11 cellular contexts compared by ENCODE assay signal in the genomic region with DNA sequence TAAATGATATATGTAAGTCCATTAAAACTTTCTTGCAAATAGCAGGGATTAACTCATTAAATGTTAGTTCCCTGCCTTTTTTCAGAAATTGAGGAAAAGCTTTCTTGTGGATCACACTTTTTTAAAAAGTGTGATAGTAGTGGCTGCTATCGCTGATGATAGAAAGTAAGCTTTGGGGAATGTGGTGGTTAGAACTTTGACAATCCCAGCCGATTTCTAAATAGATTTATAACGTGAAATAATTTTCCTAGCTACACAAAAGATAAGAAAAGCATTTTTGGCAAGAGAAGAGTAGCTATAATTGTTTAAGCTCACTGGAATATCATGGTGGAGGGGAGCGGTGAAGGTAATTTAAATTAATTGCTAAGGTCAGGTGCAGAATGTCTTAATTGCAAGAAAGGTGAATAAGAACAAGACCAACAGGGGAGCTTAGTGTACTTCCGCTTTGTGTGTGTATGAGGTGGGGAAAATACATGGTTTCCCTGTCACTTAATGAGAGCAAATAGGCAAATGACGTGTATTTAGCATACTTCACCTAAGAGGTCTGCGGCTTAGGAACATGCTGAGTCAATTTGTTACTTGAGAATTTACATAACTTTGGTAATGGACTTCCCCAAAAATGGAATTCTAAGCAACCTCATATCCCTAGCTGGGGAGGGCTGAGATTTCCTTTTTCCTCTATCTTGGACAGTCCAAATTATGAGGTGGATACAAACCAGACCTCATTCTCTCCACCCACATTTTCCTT. TPM values are rescaled to one million over a fixed set of nuclear protein-coding genes. Genes with fewer than 3 reads are reported as not detected.
DNase-seq lines count a peak whose midpoint lies in the region; ATAC-seq and TF ChIP-seq lines count a peak whose summit lies in the region.
"Had no signal": no experiment of that assay in that cellular context is flagged by ENCODE, and none has a peak within 500 bp of the region (broad histone marks: within the 10 kb centered on the region; RNA-seq: fewer than 3 reads in every experiment).

No MANE protein-coding gene starts in this region.

- peak; percentile 76 for ATAC-seq in HG02840 (IDR thresholded peaks at IDR 0.05; ENCODE audit: low FRiP score, unreplicated experiment)
- peak; percentile 32 to 68 for ATAC-seq in upper lobe of left lung (ENCODE audit: low FRiP score in 2 of 2)
- ATAC-seq: naive thymus-derived CD8-positive, alpha-beta T cell had no signal

- H2AFZ ChIP-seq in OCI-LY7 (ENCODE audit: low read length), result no peak overlapping the region

- no peak overlapping the region for H3K27ac Mint-ChIP-seq in endodermal cell
- H3K27ac Mint-ChIP-seq: activated naive CD4-positive, alpha-beta T cell treated with anti-CD3 and anti-CD28 coated beads, Interleukin-2, amount 50 U/mL, for 24 hours; naive thymus-derived CD8-positive, alpha-beta T cell had no signal

- TF ChIP-seq CTCF in upper lobe of left lung (IDR thresholded peaks at IDR 0.05) (no peak), endodermal cell (conservative IDR thresholded peaks at IDR 0.05) (no peak), OCI-LY7 (conservative IDR thresholded peaks at IDR 0.05; ENCODE audit: low read length) (no peak)

- H3K9me2 ChIP-seq in OCI-LY7 (ENCODE audit: insufficient read depth, low read length), result no peaks in the 10 kb centered on the region

- H3K4me1 Mint-ChIP-seq in endodermal cell, result no peaks in the 10 kb centered on the region

- peak; percentile 22 for DNase-seq in stimulated activated CD4-positive, alpha-beta T cell treated with anti-CD3 and anti-CD28 coated beads, Interleukin-4, amount 100 ng/mL, for 24 hours
- DNase-seq in stimulated activated CD4-positive, alpha-beta T cell treated with anti-CD3 and anti-CD28 coated beads, Interleukin-2, amount 100 ng/mL, for 48 hours, result no peak
- DNase-seq in NCI-H526 treated with DMSO at 0.1 percent for 48 hours (lab: John Stamatoyannopoulos, UW), result peak; percentile 50
- DNase-seq in upper lobe of left lung, result peak in 1 of 2 donors; percentile 25
- DNase-seq in endodermal cell, result no peak
- DNase-seq in SKM-1 treated with dmso at 0.1 percent for 144 hours (lab: John Stamatoyannopoulos, UW; ENCODE audit: unreplicated experiment), result no peak
- no peak for DNase-seq in OCI-LY7 (ENCODE audit: low spot score)
- DNase-seq: naive thymus-derived CD8-positive, alpha-beta T cell had no signal

- no peaks in the 10 kb centered on the region for H3K9me3 Mint-ChIP-seq in endodermal cell
- H3K9me3 Mint-ChIP-seq: activated naive CD4-positive, alpha-beta T cell treated with anti-CD3 and anti-CD28 coated beads, Interleukin-2, amount 50 U/mL, for 24 hours had no signal

- H3K27me3 ChIP-seq in upper lobe of left lung (no peaks in the 10 kb centered on the region), endodermal cell (ENCODE audit: control insufficient read depth, insufficient read depth, low read length, poor library complexity, severe bottlenecking) (no peaks in the 10 kb centered on the region)
- H3K27me3 ChIP-seq: BLaER1 had no signal

- H3K27ac ChIP-seq in upper lobe of left lung (no peak overlapping the region), endodermal cell (ENCODE audit: low read depth, low read length) (no peak overlapping the region), OCI-LY7 (ENCODE audit: low read depth, low read length, poor library complexity, severe bottlenecking) (no peak overlapping the region)
- H3K27ac ChIP-seq: BLaER1 had no signal

- no peak overlapping the region for H3K4me3 Mint-ChIP-seq in endodermal cell
- H3K4me3 Mint-ChIP-seq: activated naive CD4-positive, alpha-beta T cell treated with anti-CD3 and anti-CD28 coated beads, Interleukin-2, amount 50 U/mL, for 24 hours; naive thymus-derived CD8-positive, alpha-beta T cell had no signal

- WGBS in upper lobe of left lung, 2 donors, result 53 to 60% methylated on average over 7 of the region's 7 CpGs
- WGBS in endodermal cell (ENCODE audit: insufficient coverage in 1 of 2, insufficient read length in 1 of 2), 2 experiments, result 91 to 98% methylated on average over 4 to 7 of the region's 7 CpGs

- no peaks in the 10 kb centered on the region for H4K20me1 ChIP-seq in OCI-LY7 (ENCODE audit: insufficient read depth, low read length)
- H4K20me1 ChIP-seq: BLaER1 had no signal

- no TSS peak for BruUV-seq in OCI-LY7 (replicated peaks; lab: Mats Ljungman, UMichigan)

- H3K4me3 ChIP-seq in upper lobe of left lung (no peak overlapping the region), endodermal cell (ENCODE audit: low read length) (no peak overlapping the region), OCI-LY7 (ENCODE audit: low read depth, low read length, poor library complexity, severe bottlenecking) (no peak overlapping the region)
- H3K4me3 ChIP-seq: BLaER1 had no signal

- no peaks in the 10 kb centered on the region for H3K36me3 Mint-ChIP-seq in endodermal cell (ENCODE audit: low read depth)
- H3K36me3 Mint-ChIP-seq: activated naive CD4-positive, alpha-beta T cell treated with anti-CD3 and anti-CD28 coated beads, Interleukin-2, amount 50 U/mL, for 24 hours; naive thymus-derived CD8-positive, alpha-beta T cell had no signal

- intact Hi-C loops in OCI-LY7 (cut with micrococcal nuclease; ENCODE audit: unreplicated experiment), result no loop called here

- no peaks in the 10 kb centered on the region for H3K79me2 ChIP-seq in OCI-LY7 (ENCODE audit: insufficient read depth, low read depth, low read length)

- H3K4me2 ChIP-seq in OCI-LY7 (ENCODE audit: low read length), result no peak overlapping the region
- H3K4me2 ChIP-seq: BLaER1 had no signal

- H3K4me1 ChIP-seq in upper lobe of left lung (no peaks in the 10 kb centered on the region), endodermal cell (ENCODE audit: control insufficient read depth, insufficient read depth, low read length) (no peaks in the 10 kb centered on the region), OCI-LY7 (ENCODE audit: insufficient read depth, low read length, poor library complexity, severe bottlenecking) (no peaks in the 10 kb centered on the region)
- H3K4me1 ChIP-seq: BLaER1 had no signal

- POLR2A ChIA-PET in OCI-LY7 (lab: Charles Lee), result interaction anchor here (0.5 to 1.6 kb wide), 3 partner anchors 11 to 526 kb away, joined by 3 to 5 read pairs (median 4); no protein-coding TSS in a partner anchor

- H3K9ac ChIP-seq in endodermal cell (ENCODE audit: extremely low read depth, low read length, poor library complexity, severe bottlenecking), result no peak overlapping the region
- H3K9ac ChIP-seq: BLaER1 had no signal

- no peaks in the 10 kb centered on the region for H3K27me3 Mint-ChIP-seq in endodermal cell (ENCODE audit: insufficient read depth)

- CTCF ChIA-PET in OCI-LY7 (lab: Charles Lee; ENCODE audit: unreplicated experiment), result no interaction called here

- TF ChIP-seq POLR2A in upper lobe of left lung (IDR thresholded peaks at IDR 0.05), result no peak

- H3K9me3 ChIP-seq in upper lobe of left lung, result no peaks in the 10 kb centered on the region
- no peaks in the 10 kb centered on the region for H3K9me3 ChIP-seq in endodermal cell (ENCODE audit: control insufficient read depth, low read length)
- H3K9me3 ChIP-seq in OCI-LY7 (ENCODE audit: low read length), result no peaks in the 10 kb centered on the region
- H3K9me3 ChIP-seq: BLaER1 had no signal

- H3K36me3 ChIP-seq in upper lobe of left lung, result no peaks in the 10 kb centered on the region
- H3K36me3 ChIP-seq in endodermal cell (ENCODE audit: control insufficient read depth, insufficient read depth, low read length), result no peaks in the 10 kb centered on the region
- no peaks in the 10 kb centered on the region for H3K36me3 ChIP-seq in OCI-LY7 (ENCODE audit: insufficient read depth, low read length)
- H3K36me3 ChIP-seq: BLaER1 had no signal

- TF ChIP-seq EP300 in upper lobe of left lung (IDR thresholded peaks at IDR 0.05), result peak in 2 of 4 donors; percentile 15 to 73

RNA-seq across cellular contexts. Expression of gene IL21, which starts 11.7 kb away (rescaled TPM):
- not detected for total RNA-seq in upper lobe of left lung
- total RNA-seq in endodermal cell, result not detected
- polyA plus RNA-seq in endodermal cell (2013, experiment 1 of 2), result not detected
- polyA plus RNA-seq in endodermal cell (2013, experiment 2 of 2), result not detected
- total RNA-seq in OCI-LY7 (2014; rRNA removed; shearing (Covaris generic)), result not detected in 2 replicates
- total RNA-seq in OCI-LY7 (2022), result not detected in 2 replicates
- total RNA-seq: naive thymus-derived CD8-positive, alpha-beta T cell had no signal
- polyA plus RNA-seq: naive thymus-derived CD8-positive, alpha-beta T cell had no signal

Comparison
In these comparisons a context has a peak if more than half of its experiments do, and no peak if none do; other contexts are left out.
1. DNase-seq: peak in stimulated activated CD4-positive, alpha-beta T cell treated with anti-CD3 and anti-CD28 coated beads, Interleukin-4, amount 100 ng/mL, for 24 hours (single experiment) and NCI-H526 treated with DMSO at 0.1 percent for 48 hours (single experiment); none in stimulated activated CD4-positive, alpha-beta T cell treated with anti-CD3 and anti-CD28 coated beads, Interleukin-2, amount 100 ng/mL, for 48 hours (0 of 2), endodermal cell (single experiment), SKM-1 treated with dmso at 0.1 percent for 144 hours (single experiment) and OCI-LY7 (single experiment).